In the genomic region with DNA sequence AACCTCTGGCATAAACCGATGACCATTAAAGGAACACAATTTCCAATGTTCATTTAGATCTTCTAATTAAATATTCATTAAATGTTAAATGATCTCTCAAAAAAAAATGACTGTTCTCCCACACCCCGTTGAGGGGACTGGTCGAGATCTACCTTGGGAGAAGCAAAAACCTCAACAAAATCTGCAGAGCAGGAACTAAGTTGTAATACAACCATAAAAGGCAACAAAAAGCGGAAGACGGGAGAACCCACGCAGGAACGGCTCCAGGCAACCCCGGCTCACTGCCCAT, we compare ENCODE assay signal across 8 cellular contexts. TPM values are rescaled to one million over a fixed set of nuclear protein-coding genes. Genes with fewer than 3 reads are reported as not detected.
DNase-seq lines count a peak whose midpoint lies in the region; ATAC-seq, FAIRE-seq and TF ChIP-seq lines count a peak whose summit lies in the region.

No MANE protein-coding gene starts in this region.

- no peak overlapping the region for H4K91ac ChIP-seq in H1 (replicated peaks; ENCODE audit: insufficient read length, low read length)

- H3K9ac ChIP-seq in H1 (replicated peaks in 1 of 4; ENCODE audit: extremely low read depth in 1 of 4, low read depth in 3 of 4, low read length in 3 of 4): peak overlapping the region; percentile 76 to 89 (median 86)
- H3K9ac ChIP-seq in muscle layer of colon (ENCODE audit: low read length): peak overlapping the region; percentile 85

- CTCF ChIA-PET in RWPE1 (lab: Yijun Ruan, JAX): interaction anchor here (1.1 kb wide), 1 partner anchor 96 kb away, joined by 4 read pairs; no protein-coding TSS in a partner anchor
- CTCF ChIA-PET in H1 (lab: Charles Lee; ENCODE audit: partially characterized antibody): interaction anchor here (1.6 to 3.5 kb wide), 5 partner anchors 9 to 98 kb away, joined by 3 to 13 read pairs (median 8); a partner anchor contains a TSS

- no peak for TF ChIP-seq RAD21 in H1 (IDR thresholded peaks at IDR 0.05 in 1 of 2, conservative IDR thresholded peaks at IDR 0.05 in 1 of 2; ENCODE audit: low read depth in 2 of 2, low read length in 2 of 2)

- peak overlapping the region; percentile 96 for H3K27ac ChIP-seq in RWPE1
- 0 out of 2 replicates have a peak overlapping the region, but pooled peaks have one; percentile 86 for H3K27ac ChIP-seq in H1 (ENCODE audit: low read depth, low read length)
- H3K27ac ChIP-seq in muscle layer of colon (ENCODE audit: low read depth, low read length): peak overlapping the region; percentile 89

- no peaks in the 10 kb centered on the region for H3K4me1 ChIP-seq in BE2C
- H3K4me1 ChIP-seq in H1 (replicated peaks in 1 of 4; ENCODE audit: control insufficient read depth in 3 of 4, insufficient read depth in 4 of 4, low read length in 3 of 4): peaks cover 0 to 2% (median 0%) of the 10 kb centered on the region in 4 experiments; a peak in 3 of 7 replicates
- no peaks in the 10 kb centered on the region for H3K4me1 ChIP-seq in muscle layer of colon (ENCODE audit: insufficient read depth, low read length)

- no peak overlapping the region for H3K4ac ChIP-seq in H1 (replicated peaks; ENCODE audit: insufficient read length, low read depth, low read length)

- POLR2A ChIA-PET in RWPE1 (lab: Yijun Ruan, JAX; ENCODE audit: low non-redundant PET) (interaction anchor here (1.3 kb wide), 1 partner anchor 10 kb away, joined by 3 read pairs; no protein-coding TSS in a partner anchor), H1 (lab: Charles Lee; ENCODE audit: partially characterized antibody) (interaction anchor here (0.6 to 4.7 kb wide), 7 partner anchors 9 to 591 kb away, joined by 3 to 30 read pairs (median 3); a partner anchor contains a TSS)

- no peak for TF ChIP-seq POLR2A in H1 (IDR thresholded peaks at IDR 0.05; ENCODE audit: control extremely low read depth in 1 of 2, low read depth in 2 of 2, low read length in 2 of 2)

- no peak for FAIRE-seq in H1 (lab: Jason Lieb, UNC)

- H4K20me1 ChIP-seq in H1 (replicated peaks in 1 of 2; ENCODE audit: control insufficient read depth in 1 of 2, insufficient read depth in 2 of 2, low read length in 2 of 2): no peaks in the 10 kb centered on the region

- H3K18ac ChIP-seq in H1 (ENCODE audit: extremely low read depth, low read length): peak overlapping the region; percentile 81

- no peaks in the 10 kb centered on the region for H3K9me3 ChIP-seq in BE2C
- peaks cover 0 to 3% of the 10 kb centered on the region in 2 experiments; a peak in 1 of 4 replicates for H3K9me3 ChIP-seq in H1 (ENCODE audit: insufficient read depth in 2 of 2, low read depth in 1 of 2, low read length in 1 of 2)
- no peaks in the 10 kb centered on the region for H3K9me3 ChIP-seq in muscle layer of colon (ENCODE audit: low read length)

- H3K36me3 ChIP-seq in BE2C: no peaks in the 10 kb centered on the region
- no peaks in the 10 kb centered on the region for H3K36me3 ChIP-seq in H1 (ENCODE audit: control insufficient read depth in 2 of 4, insufficient read depth in 4 of 4, low read length in 3 of 4)
- H3K36me3 ChIP-seq in muscle layer of colon (ENCODE audit: insufficient read depth, low read length): no peaks in the 10 kb centered on the region

- H3K4me3 ChIP-seq in BE2C (ENCODE audit: low read depth, low read length): peak overlapping the region; percentile 79
- H3K4me3 ChIP-seq in H1 (ENCODE audit: extremely low read depth in 1 of 4, insufficient read depth in 2 of 4, low read depth in 3 of 4, low read length in 4 of 4): peak overlapping the region; percentile 65 to 83 (median 79)
- peak overlapping the region; percentile 67 to 93 for H3K4me3 ChIP-seq in muscle layer of colon (ENCODE audit: low read depth in 1 of 2, low read length in 2 of 2)

- H2AFZ ChIP-seq in H1 (ENCODE audit: low read length): no peak overlapping the region

- no peak for DNase-seq in BE2C
- no peak for DNase-seq in RWPE1 (ENCODE audit: low spot score)
- no peak for DNase-seq in H1 (ENCODE audit: low read depth in 1 of 2, low spot score in 2 of 2)
- no peak for DNase-seq in activated gamma-delta T cell treated with Interleukin-2 at 50 U/mL for 16 hours
- no peak for DNase-seq in NCI-H2081 treated with DMSO at 0.1 percent for 48 hours (lab: John Stamatoyannopoulos, UW)

- no peak overlapping the region for H4K8ac ChIP-seq in H1 (ENCODE audit: extremely low read depth, insufficient read depth, low read length)

- no peaks in the 10 kb centered on the region for H3K79me1 ChIP-seq in H1 (ENCODE audit: low read depth, low read length)

- H2BK120ac ChIP-seq in H1 (replicated peaks; ENCODE audit: low read depth, low read length): no peak overlapping the region

- peak overlapping the region; percentile 69 to 94 for H3K4me2 ChIP-seq in H1 (ENCODE audit: insufficient read depth in 1 of 2, low read depth in 2 of 2, low read length in 2 of 2)

- peak overlapping the region; percentile 71; the same call in 1 of the 2 replicates for H2BK12ac ChIP-seq in H1 (ENCODE audit: low read depth, low read length)

- no peak for TF ChIP-seq EP300 in H1 (IDR thresholded peaks at IDR 0.05; ENCODE audit: borderline replicate concordance in 1 of 2, low read depth in 2 of 2, low read length in 2 of 2)

- no peak for TF ChIP-seq CTCF in BE2C (IDR thresholded peaks at IDR 0.05; ENCODE audit: low read depth, low read length)
- TF ChIP-seq CTCF in RWPE1 (conservative IDR thresholded peaks at IDR 0.05; ENCODE audit: low read depth): no peak
- TF ChIP-seq CTCF in H1 (IDR thresholded peaks at IDR 0.05; ENCODE audit: control extremely low read depth in 1 of 3, insufficient read depth in 1 of 3, low read depth in 1 of 3, low read length in 3 of 3): no peak

- H3K23me2 ChIP-seq in H1 (ENCODE audit: low read depth, low read length): peaks cover 4% of the 10 kb centered on the region; the same call in 1 of the 2 replicates

- no peak overlapping the region for H4K5ac ChIP-seq in H1 (ENCODE audit: insufficient read length, low read depth, low read length)

- H3K14ac ChIP-seq in H1 (ENCODE audit: insufficient read length): no peak overlapping the region

- peak overlapping the region; percentile 8 for H3K56ac ChIP-seq in H1 (replicated peaks; ENCODE audit: insufficient read length, low read depth, low read length)

- H2AK5ac ChIP-seq in H1 (ENCODE audit: low read depth, low read length): no peak overlapping the region

- WGBS in H1 (ENCODE audit: extremely low coverage in 1 of 2, insufficient coverage in 1 of 2, insufficient read length in 1 of 2, insufficient replicate concordance in 2 of 2, low coverage in 1 of 2, low lambda C conversion rate in 2 of 2, missing lambda C conversion rate in 1 of 2), 2 experiments: 42% methylated on average over 8 of the region's 8 CpGs; no CpG with 5 or more reads in 1 of the 2 experiments

- H2BK15ac ChIP-seq in H1 (ENCODE audit: low read length): no peak overlapping the region

- H3K27me3 ChIP-seq in BE2C (no peaks in the 10 kb centered on the region), H1 (replicated peaks in 1 of 4; ENCODE audit: control insufficient read depth in 3 of 4, extremely low read depth in 1 of 4, insufficient read depth in 3 of 4, low read length in 3 of 4) (no peaks in the 10 kb centered on the region), muscle layer of colon (ENCODE audit: control insufficient read depth in 1 of 2, insufficient read depth in 2 of 2, low read length in 2 of 2) (no peaks in the 10 kb centered on the region)

- peak overlapping the region; percentile 82; the same call in 1 of the 2 replicates for H2BK5ac ChIP-seq in H1 (ENCODE audit: low read depth, low read length)

- no peaks in the 10 kb centered on the region for H3K79me2 ChIP-seq in H1 (ENCODE audit: control insufficient read depth in 1 of 2, insufficient read depth in 2 of 2, low read length in 2 of 2)

- no peak overlapping the region for H2BK20ac ChIP-seq in H1 (ENCODE audit: low read length)

- ATAC-seq in GM19043 (IDR thresholded peaks at IDR 0.05; ENCODE audit: low read depth, unreplicated experiment): peak; percentile 25
- ATAC-seq in HG03159 (IDR thresholded peaks at IDR 0.05; ENCODE audit: unreplicated experiment): peak; percentile 32

- H3K23ac ChIP-seq in H1 (ENCODE audit: insufficient read length): no peak overlapping the region

RNA-seq across cellular contexts. Expression of a gene that starts 0.8 kb away (rescaled TPM):
- polyA plus RNA-seq in BE2C (2012; ENCODE audit: insufficient read depth, insufficient read length, low read depth): 6.2 TPM
- total RNA-seq in H1 (2021; fragmentation: NEBNext Ultra II Directional; extraction: Animal tissue kit (Norgen Biotek cat#: 25700)): 14.0 and 17.0 TPM in 2 replicates
- 2.3 and 5.4 TPM in 2 replicates for polyA plus RNA-seq in H1 (2011; rRNA removed)
- 1.5 TPM for polyA plus RNA-seq in H1 (2011; cell fraction: cytosol; rRNA removed)
- 8.6 TPM for polyA plus RNA-seq in H1 (2011; cell fraction: nucleus; rRNA removed)
- polyA plus RNA-seq in H1 (2012, experiment 1 of 2): 0.50 TPM in 1 of 4 replicates, not detected in the others
- polyA plus RNA-seq in H1 (2012, experiment 2 of 2): not detected
- polyA plus RNA-seq in H1 (2013, experiment 1 of 2): 0.65 TPM
- 0.87 TPM for polyA plus RNA-seq in H1 (2013, experiment 2 of 2)
- polyA minus RNA-seq in H1 (2011; rRNA and poly(A)+ RNA removed): 7.1 and 10.0 TPM in 2 replicates
- 152 TPM for polyA minus RNA-seq in H1 (2011; cell fraction: cytosol; rRNA and poly(A)+ RNA removed)
- polyA minus RNA-seq in H1 (2011; cell fraction: nucleus; rRNA and poly(A)+ RNA removed): 326 TPM

RNA-seq across cellular contexts. Expression of a gene that starts 5.3 kb away (rescaled TPM):
- polyA plus RNA-seq in BE2C (2012; ENCODE audit: insufficient read depth, insufficient read length, low read depth): 2.4 TPM
- 5.9 and 7.1 TPM in 2 replicates for total RNA-seq in H1 (2021; fragmentation: NEBNext Ultra II Directional; extraction: Animal tissue kit (Norgen Biotek cat#: 25700))
- polyA plus RNA-seq in H1 (2011; rRNA removed): 3.0 and 3.4 TPM in 2 replicates
- 3.7 TPM for polyA plus RNA-seq in H1 (2011; cell fraction: cytosol; rRNA removed)
- polyA plus RNA-seq in H1 (2011; cell fraction: nucleus; rRNA removed): 2.8 TPM
- 4.5 to 5.9 TPM (median 4.8 TPM) in 4 replicates for polyA plus RNA-seq in H1 (2012, experiment 1 of 2)
- 1.4 TPM for polyA plus RNA-seq in H1 (2012, experiment 2 of 2)
- 3.0 TPM for polyA plus RNA-seq in H1 (2013, experiment 1 of 2)
- polyA plus RNA-seq in H1 (2013, experiment 2 of 2): 3.0 TPM
- 7.5 and 9.0 TPM in 2 replicates for polyA minus RNA-seq in H1 (2011; rRNA and poly(A)+ RNA removed)
- polyA minus RNA-seq in H1 (2011; cell fraction: cytosol; rRNA and poly(A)+ RNA removed): 1.1 TPM
- 6.1 TPM for polyA minus RNA-seq in H1 (2011; cell fraction: nucleus; rRNA and poly(A)+ RNA removed)

RNA-seq across cellular contexts. Expression of a gene that starts 9.1 kb away (rescaled TPM):
- 27.0 TPM for polyA plus RNA-seq in BE2C (2012; ENCODE audit: insufficient read depth, insufficient read length, low read depth)
- total RNA-seq in H1 (2021; fragmentation: NEBNext Ultra II Directional; extraction: Animal tissue kit (Norgen Biotek cat#: 25700)): 13.9 and 15.2 TPM in 2 replicates
- polyA plus RNA-seq in H1 (2011; rRNA removed): 3.6 and 7.3 TPM in 2 replicates
- 8.8 TPM for polyA plus RNA-seq in H1 (2011; cell fraction: cytosol; rRNA removed)
- 6.2 TPM for polyA plus RNA-seq in H1 (2011; cell fraction: nucleus; rRNA removed)
- 10.1 to 14.0 TPM (median 11.3 TPM) in 4 replicates for polyA plus RNA-seq in H1 (2012, experiment 1 of 2)
- 0.71 TPM for polyA plus RNA-seq in H1 (2012, experiment 2 of 2)
- polyA plus RNA-seq in H1 (2013, experiment 1 of 2): 11.6 TPM
- polyA plus RNA-seq in H1 (2013, experiment 2 of 2): 10.1 TPM
- polyA minus RNA-seq in H1 (2011; rRNA and poly(A)+ RNA removed): 18.1 and 36.8 TPM in 2 replicates
- polyA minus RNA-seq in H1 (2011; cell fraction: cytosol; rRNA and poly(A)+ RNA removed): 12.3 TPM
- 19.1 TPM for polyA minus RNA-seq in H1 (2011; cell fraction: nucleus; rRNA and poly(A)+ RNA removed)

RNA-seq across cellular contexts. Expression of a gene that starts 48.6 kb away (rescaled TPM):
- not detected for polyA plus RNA-seq in BE2C (2012; ENCODE audit: insufficient read depth, insufficient read length, low read depth)
- total RNA-seq in H1 (2021; fragmentation: NEBNext Ultra II Directional; extraction: Animal tissue kit (Norgen Biotek cat#: 25700)): not detected in 2 replicates
- polyA plus RNA-seq in H1 (2011; rRNA removed): 0.08 and 0.14 TPM in 2 replicates
- 0.10 TPM for polyA plus RNA-seq in H1 (2011; cell fraction: cytosol; rRNA removed)
- polyA plus RNA-seq in H1 (2011; cell fraction: nucleus; rRNA removed): 0.17 TPM
- polyA plus RNA-seq in H1 (2012, experiment 1 of 2): 0.17 TPM in 1 of 4 replicates, not detected in the others
- polyA plus RNA-seq in H1 (2012, experiment 2 of 2): not detected
- polyA plus RNA-seq in H1 (2013, experiment 1 of 2): 0.04 TPM
- polyA plus RNA-seq in H1 (2013, experiment 2 of 2): 0.07 TPM
- 0.25 TPM in 1 of 2 replicates, not detected in the other for polyA minus RNA-seq in H1 (2011; rRNA and poly(A)+ RNA removed)
- polyA minus RNA-seq in H1 (2011; cell fraction: cytosol; rRNA and poly(A)+ RNA removed): not detected
- polyA minus RNA-seq in H1 (2011; cell fraction: nucleus; rRNA and poly(A)+ RNA removed): not detected

RNA-seq across cellular contexts. Expression of a gene that starts 48.6 kb away (rescaled TPM):
- 2.6 TPM for polyA plus RNA-seq in BE2C (2012; ENCODE audit: insufficient read depth, insufficient read length, low read depth)
- total RNA-seq in H1 (2021; fragmentation: NEBNext Ultra II Directional; extraction: Animal tissue kit (Norgen Biotek cat#: 25700)): 3.3 and 4.6 TPM in 2 replicates
- 3.0 and 4.1 TPM in 2 replicates for polyA plus RNA-seq in H1 (2011; rRNA removed)
- 4.9 TPM for polyA plus RNA-seq in H1 (2011; cell fraction: cytosol; rRNA removed)
- 3.2 TPM for polyA plus RNA-seq in H1 (2011; cell fraction: nucleus; rRNA removed)
- 3.1 to 5.3 TPM (median 3.7 TPM) in 4 replicates for polyA plus RNA-seq in H1 (2012, experiment 1 of 2)
- polyA plus RNA-seq in H1 (2012, experiment 2 of 2): 0.83 TPM
- polyA plus RNA-seq in H1 (2013, experiment 1 of 2): 2.7 TPM
- 3.0 TPM for polyA plus RNA-seq in H1 (2013, experiment 2 of 2)
- polyA minus RNA-seq in H1 (2011; rRNA and poly(A)+ RNA removed): 2.1 and 5.4 TPM in 2 replicates
- 3.2 TPM for polyA minus RNA-seq in H1 (2011; cell fraction: cytosol; rRNA and poly(A)+ RNA removed)
- 8.2 TPM for polyA minus RNA-seq in H1 (2011; cell fraction: nucleus; rRNA and poly(A)+ RNA removed)
